ENCODE assay signal across 22 cellular contexts in the genomic region with DNA sequence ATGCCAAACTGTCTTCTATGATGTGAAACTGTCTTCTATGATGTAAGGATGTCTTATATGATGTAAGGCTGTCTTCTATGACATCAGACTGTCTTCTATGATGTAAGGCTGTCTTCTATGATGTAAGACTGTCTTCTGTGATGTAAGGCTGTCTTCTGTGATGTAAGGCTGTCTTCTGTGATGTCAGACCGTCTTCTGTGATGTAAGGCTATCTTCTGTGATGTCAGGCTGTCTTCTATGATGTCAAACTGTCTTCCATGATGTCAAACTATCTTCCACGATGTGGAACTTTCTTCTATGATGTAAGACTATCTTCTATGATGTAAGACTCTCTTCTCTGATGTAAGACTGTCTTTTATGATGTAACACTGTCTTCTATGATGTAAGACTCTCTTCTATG.
"Had no signal": no experiment of that assay in that cellular context is flagged by ENCODE, and none has a peak within 500 bp of the region (broad histone marks: within the 10 kb centered on the region; RNA-seq: fewer than 3 reads in every experiment).

No MANE protein-coding gene starts in this region.

- H3K27me3 ChIP-seq: breast epithelium, dorsolateral prefrontal cortex, esophagus muscularis mucosa, heart left ventricle, ovary, tibial artery had no signal

- H3K9me3 ChIP-seq: breast epithelium, esophagus muscularis mucosa, heart left ventricle, ovary, prostate gland, tibial artery had no signal

- H3K4me3 ChIP-seq: breast epithelium, dorsolateral prefrontal cortex, esophagus muscularis mucosa, heart left ventricle, ovary, prostate gland, tibial artery had no signal

- DNase-seq: activated CD4-positive, alpha-beta T cell treated with anti-CD3 and anti-CD28 coated beads for 1 hour; activated gamma-delta T cell treated with Interleukin-2 at 50 U/mL for 16 hours; activated T-cell treated with anti-CD3 and anti-CD28 coated beads, Interleukin-2, amount 50 U/mL, for 1 hour; dorsolateral prefrontal cortex; effector memory CD8-positive, alpha-beta T cell; islet precursor cell; left cardiac atrium; midbrain; ovary; right cardiac atrium; stimulated activated CD4-positive, alpha-beta T cell treated with anti-CD3 and anti-CD28 coated beads, Interleukin-12 subunit alpha, Interleukin-12 subunit beta, amount 100 ng/mL, for 4 hours; stimulated activated naive CD8-positive, alpha-beta T cell treated with anti-CD3 and anti-CD28 coated beads, Interleukin-15, amount 100 ng/mL, for 72 hours; tibial artery had no signal

- ATAC-seq: activated naive CD4-positive, alpha-beta T cell treated with anti-CD3 and anti-CD28 coated beads, Interleukin-2, amount 50 U/mL, for 72 hours; effector memory CD8-positive, alpha-beta T cell; heart left ventricle; left cardiac atrium; natural killer cell treated with Interleukin-12 subunit alpha and Interleukin-12 subunit beta and Interleukin-15 and Interleukin-18, amount 100 ng/mL, for 72 hours; right cardiac atrium; stimulated activated naive CD8-positive, alpha-beta T cell treated with anti-CD3 and anti-CD28 coated beads, Interleukin-15, amount 100 ng/mL, for 72 hours had no signal

- H3K27ac ChIP-seq: breast epithelium, heart left ventricle, ovary, prostate gland had no signal

- H3K4me1 ChIP-seq: breast epithelium, prostate gland had no signal

- FAIRE-seq: colon, endothelial cell of umbilical vein, TTC549 had no signal

- H3K36me3 ChIP-seq: breast epithelium, ovary, prostate gland had no signal
